21 cellular contexts compared by ENCODE assay signal in the genomic region with DNA sequence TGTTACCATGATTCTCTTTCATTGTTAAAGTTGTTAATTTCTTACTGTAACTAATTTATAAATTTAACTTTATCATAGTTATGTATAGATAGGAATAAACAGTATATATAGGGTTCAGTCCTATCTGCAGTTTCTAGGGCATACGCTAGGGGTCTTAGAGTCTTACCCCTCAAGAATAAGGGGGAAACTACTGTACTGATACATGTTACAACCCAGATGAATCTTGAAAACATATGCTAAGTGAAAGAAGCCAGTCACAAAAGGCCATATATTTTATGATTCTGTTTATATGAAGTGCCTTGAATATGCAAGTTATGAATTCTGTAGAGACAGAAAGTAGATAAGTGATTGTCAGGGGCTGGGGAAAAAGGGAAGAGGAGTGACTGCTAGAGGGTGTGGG. TPM values are rescaled to one million over a fixed set of nuclear protein-coding genes. Genes with fewer than 3 reads are reported as not detected.
DNase-seq lines count a peak whose midpoint lies in the region; ATAC-seq and TF ChIP-seq lines count a peak whose summit lies in the region.
"Had no signal": no experiment of that assay in that cellular context is flagged by ENCODE, and none has a peak within 500 bp of the region (broad histone marks: within the 10 kb centered on the region; RNA-seq: fewer than 3 reads in every experiment).

No MANE protein-coding gene starts in this region.

- peak overlapping the region; percentile 47 for H3K4me3 Mint-ChIP-seq in CD4-positive, alpha-beta T cell

- no peak overlapping the region for H3K27ac Mint-ChIP-seq in CD4-positive, alpha-beta T cell

- no peak overlapping the region for H3K27ac ChIP-seq in CD4-positive, alpha-beta T cell (ENCODE audit: low read depth, low read length)
- H3K27ac ChIP-seq in OCI-LY1 (ENCODE audit: low read depth, low read length, poor library complexity, severe bottlenecking) (peak overlapping the region; percentile 86), parathyroid adenoma (peak overlapping the region; percentile 69), spleen (no peak overlapping the region)
- H3K27ac ChIP-seq: heart left ventricle, ovary had no signal

- H3K9me3 Mint-ChIP-seq in CD4-positive, alpha-beta T cell: no peaks in the 10 kb centered on the region
- H3K9me3 Mint-ChIP-seq: CD4-positive, CD25-positive, alpha-beta regulatory T cell; immature natural killer cell had no signal

- H3K4me3 ChIP-seq in OCI-LY1 (ENCODE audit: low read depth, low read length, poor library complexity, severe bottlenecking): no peak overlapping the region
- H3K4me3 ChIP-seq in endocrine pancreas (ENCODE audit: control insufficient read depth, insufficient read depth, low read length): peak overlapping the region; percentile 10
- H3K4me3 ChIP-seq in parathyroid adenoma (ENCODE audit: low read depth, low read length): no peak overlapping the region
- H3K4me3 ChIP-seq in MG63: no peak overlapping the region
- no peak overlapping the region for H3K4me3 ChIP-seq in spleen
- H3K4me3 ChIP-seq: heart left ventricle, ovary had no signal

- no peaks in the 10 kb centered on the region for H3K27me3 ChIP-seq in CD4-positive, alpha-beta T cell (ENCODE audit: control insufficient read depth, insufficient read depth, low read length)
- no peaks in the 10 kb centered on the region for H3K27me3 ChIP-seq in OCI-LY1 (ENCODE audit: insufficient read depth, low read length)
- no peaks in the 10 kb centered on the region for H3K27me3 ChIP-seq in endocrine pancreas (ENCODE audit: control insufficient read depth, insufficient read depth, low read length)
- H3K27me3 ChIP-seq in parathyroid adenoma (ENCODE audit: control insufficient read depth, insufficient read depth, low read length): no peaks in the 10 kb centered on the region
- no peaks in the 10 kb centered on the region for H3K27me3 ChIP-seq in MG63
- no peaks in the 10 kb centered on the region for H3K27me3 ChIP-seq in spleen (replicated peaks in 1 of 7)
- H3K27me3 ChIP-seq: heart left ventricle, ovary had no signal

- H4K20me1 ChIP-seq in OCI-LY1 (ENCODE audit: insufficient read depth, low read length): no peaks in the 10 kb centered on the region

- intact Hi-C loops in CD4-positive, alpha-beta T cell (cut with DNase I, micrococcal nuclease): no loop called here
- intact Hi-C loops in spleen (cut with DNase I; ENCODE audit: low total_unique reads): no loop called here
- intact Hi-C loops in Right ventricle myocardium superior (cut with DNase I): no loop called here

- CTCF ChIA-PET in CD4-positive, alpha-beta T cell (lab: Charles Lee): no interaction called here

- 91 to 98% (median 97%) methylated on average over 1 of the region's 1 CpG for WGBS in spleen, 5 donors

- peaks cover 3% of the 10 kb centered on the region; the same call in 1 of the 2 replicates for H3F3A ChIP-seq in OCI-LY1 (ENCODE audit: insufficient read depth, low read length)

- H3K79me2 ChIP-seq in OCI-LY1 (ENCODE audit: insufficient read depth, low read length) (peaks cover 93% of the 10 kb centered on the region), parathyroid adenoma (peaks cover 43% of the 10 kb centered on the region)

- peaks cover 83% of the 10 kb centered on the region for H3K4me1 Mint-ChIP-seq in CD4-positive, alpha-beta T cell (ENCODE audit: low read depth)

- ATAC-seq in CD4-positive, alpha-beta T cell (ENCODE audit: poor library complexity): no peak
- no peak for ATAC-seq in Right ventricle myocardium superior (ENCODE audit: poor library complexity)
- ATAC-seq: heart left ventricle had no signal

- POLR2A ChIA-PET in CD4-positive, alpha-beta T cell (lab: Charles Lee): no interaction called here

- H3K9me3 ChIP-seq in CD4-positive, alpha-beta T cell (ENCODE audit: control insufficient read depth, low read length): no peaks in the 10 kb centered on the region
- H3K9me3 ChIP-seq in OCI-LY1 (ENCODE audit: low read length): no peaks in the 10 kb centered on the region
- H3K9me3 ChIP-seq in endocrine pancreas (ENCODE audit: control insufficient read depth, low read length): no peaks in the 10 kb centered on the region
- H3K9me3 ChIP-seq in parathyroid adenoma (ENCODE audit: control insufficient read depth, low read length): no peaks in the 10 kb centered on the region
- H3K9me3 ChIP-seq in MG63: no peaks in the 10 kb centered on the region
- H3K9me3 ChIP-seq in spleen: no peaks in the 10 kb centered on the region
- H3K9me3 ChIP-seq: heart left ventricle, ovary had no signal

- H3K4me2 ChIP-seq in OCI-LY1 (ENCODE audit: low read length) (no peak overlapping the region), parathyroid adenoma (ENCODE audit: low read length) (no peak overlapping the region)

- H3K36me3 Mint-ChIP-seq in CD4-positive, alpha-beta T cell (ENCODE audit: low read depth): peaks cover 10% of the 10 kb centered on the region
- H3K36me3 Mint-ChIP-seq: CD4-positive, CD25-positive, alpha-beta regulatory T cell; immature natural killer cell had no signal

- H3K9me2 ChIP-seq in OCI-LY1 (ENCODE audit: low read depth, low read length): no peaks in the 10 kb centered on the region

- H3K9ac ChIP-seq in OCI-LY1 (ENCODE audit: low read length) (no peak overlapping the region; the same call in 1 of the 2 replicates), endocrine pancreas (ENCODE audit: control insufficient read depth, insufficient read depth, low read length) (no peak overlapping the region), parathyroid adenoma (no peak overlapping the region)

- no peaks in the 10 kb centered on the region for H3K27me3 Mint-ChIP-seq in CD4-positive, alpha-beta T cell
- H3K27me3 Mint-ChIP-seq: CD4-positive, CD25-positive, alpha-beta regulatory T cell had no signal

- H3K4me1 ChIP-seq in OCI-LY1 (ENCODE audit: insufficient read depth, low read length, severe bottlenecking): peaks cover 58% of the 10 kb centered on the region
- H3K4me1 ChIP-seq in endocrine pancreas (ENCODE audit: control insufficient read depth, insufficient read depth, low read length): peaks cover 58% of the 10 kb centered on the region
- H3K4me1 ChIP-seq in parathyroid adenoma: peaks cover 15% of the 10 kb centered on the region
- peaks cover 6 to 100% (median 66%) of the 10 kb centered on the region in 6 donors for H3K4me1 ChIP-seq in spleen

- TF ChIP-seq CTCF in CD4-positive, alpha-beta T cell (IDR thresholded peaks at IDR 0.05): no peak
- TF ChIP-seq CTCF in OCI-LY1 (IDR thresholded peaks at IDR 0.05; ENCODE audit: low read length) (peak; percentile 44), parathyroid adenoma (IDR thresholded peaks at IDR 0.05) (no peak), spleen (IDR thresholded peaks at IDR 0.05 in 8 of 11, conservative IDR thresholded peaks at IDR 0.05 in 3 of 11) (no peak)

- TF ChIP-seq POLR2A in spleen (IDR thresholded peaks at IDR 0.05): no peak

- H2AFZ ChIP-seq in OCI-LY1 (ENCODE audit: low read length) (no peak overlapping the region), parathyroid adenoma (no peak overlapping the region)

- DNase-seq in CD4-positive, alpha-beta T cell: no peak
- DNase-seq in MG63: no peak
- no peak for DNase-seq in spleen
- no peak for DNase-seq in DMS53 (lab: John Stamatoyannopoulos, UW)
- DNase-seq in Right ventricle myocardium superior: no peak
- DNase-seq: ACHN; activated gamma-delta T cell treated with Interleukin-2 at 50 U/mL for 16 hours; amygdala; CD4-positive, CD25-positive, alpha-beta regulatory T cell; DMS153; effector memory CD4-positive, alpha-beta T cell; heart left ventricle; immature natural killer cell; NCI-H187; NCI-H446; ovary; stimulated activated CD4-positive, alpha-beta T cell treated with anti-CD3 and anti-CD28 coated beads, Interleukin-4, amount 100 ng/mL, for 24 hours; T-helper 1 cell had no signal

- H3K36me3 ChIP-seq in OCI-LY1 (ENCODE audit: insufficient read depth, low read length): 0 out of 2 replicates have a peak, but pooled peaks cover 3% of the 10 kb centered on the region
- no peaks in the 10 kb centered on the region for H3K36me3 ChIP-seq in endocrine pancreas (ENCODE audit: control insufficient read depth, insufficient read depth, low read length)
- H3K36me3 ChIP-seq in parathyroid adenoma (ENCODE audit: control insufficient read depth, insufficient read depth, low read length): no peaks in the 10 kb centered on the region
- H3K36me3 ChIP-seq in MG63: peaks cover 8% of the 10 kb centered on the region; the same call in 1 of the 2 replicates
- no peaks in the 10 kb centered on the region for H3K36me3 ChIP-seq in spleen
- H3K36me3 ChIP-seq: ovary had no signal

RNA-seq across cellular contexts. Expression of a gene that starts 52.4 kb away (rescaled TPM):
- 10 to 100 TPM; 84.9 to 85.7 TPM for total RNA-seq in CD4-positive, alpha-beta T cell
- total RNA-seq in MG63 (2014; rRNA removed; shearing (Covaris generic); ENCODE audit: low replicate concordance): 304 and 433 TPM in 2 replicates
- total RNA-seq in spleen: 100 to 1,000 TPM; 129 to 215 (median 168) TPM
- polyA plus RNA-seq in spleen: 10 to 100 TPM; 55.2 to 87.4 (median 76.3) TPM
- 56.3 TPM for total RNA-seq in Right ventricle myocardium superior

Comparison
In these comparisons a context has a peak if more than half of its experiments do, and no peak if none do; other contexts are left out.
1. H3K27ac ChIP-seq: peak in OCI-LY1 (single experiment) and parathyroid adenoma (single experiment); none in CD4-positive, alpha-beta T cell (single experiment) and spleen (0 of 8).